In genomic region chr19:17529239-17530158, GRCh38 we compare ENCODE assay signal across 25 cellular contexts. TPM values are rescaled to one million over a fixed set of nuclear protein-coding genes. Genes with fewer than 3 reads are reported as not detected.
A peak's percentile ranks its signal among the peaks of the same experiment; 100 is the strongest.
DNase-seq lines count a peak whose midpoint lies in the region; ATAC-seq and TF ChIP-seq lines count a peak whose summit lies in the region.
"Had no signal": no experiment of that assay in that cellular context is flagged by ENCODE, and none has a peak within 500 bp of the region (broad histone marks: within the 10 kb centered on the region; RNA-seq: fewer than 3 reads in every experiment).

No MANE protein-coding gene starts in this region.

- peaks cover 0 to 2% of the 10 kb centered on the region in 2 donors for H3K36me3 ChIP-seq in neuronal stem cell (replicated peaks in 1 of 2; ENCODE audit: control insufficient read depth in 2 of 2, insufficient read depth in 2 of 2, low read length in 2 of 2)
- H3K36me3 ChIP-seq: adrenal gland, tibial artery had no signal

- peaks cover 2% of the 10 kb centered on the region for H3K36me3 Mint-ChIP-seq in activated naive CD4-positive, alpha-beta T cell treated with anti-CD3 and anti-CD28 coated beads, Interleukin-2, amount 50 U/mL, for 24 hours
- peaks cover 6% of the 10 kb centered on the region for H3K36me3 Mint-ChIP-seq in IgD-negative memory B cell
- peaks cover 61% of the 10 kb centered on the region for H3K36me3 Mint-ChIP-seq in activated B cell treated with CpG ODN at 0.5 μM for 24 hours (ENCODE audit: low read depth)
- H3K36me3 Mint-ChIP-seq: brain had no signal

- intact Hi-C loops in activated B cell treated with CpG ODN at 0.5 μM for 24 hours (cut with micrococcal nuclease) = loop anchor here (5.0 to 10.0 kb wide), 3 partner anchors 43 to 645 kb away; partner anchors contain the start of genes IFI30 and MAST3

- H3K14ac ChIP-seq in neuronal stem cell (ENCODE audit: low read length) = no peak overlapping the region

- no peak overlapping the region for H4K91ac ChIP-seq in neuronal stem cell (ENCODE audit: low read depth, low read length, poor library complexity)

- no peak for TF ChIP-seq CTCF in activated B cell treated with CpG ODN at 0.5 μM for 24 hours (IDR thresholded peaks at IDR 0.05)

- no peak overlapping the region for H3K4me2 ChIP-seq in neuronal stem cell (ENCODE audit: insufficient read depth, low read length, poor library complexity, severe bottlenecking)
- H3K4me2 ChIP-seq: A549, KMS-11, SK-N-SH had no signal

- H3K9me3 ChIP-seq in neuronal stem cell (replicated peaks in 1 of 2; ENCODE audit: control insufficient read depth in 2 of 2, insufficient read depth in 1 of 2, low read depth in 1 of 2, low read length in 2 of 2) = peaks cover 0 to 5% of the 10 kb centered on the region in 2 donors
- H3K9me3 ChIP-seq: A549, adrenal gland, psoas muscle, SK-N-SH had no signal

- H3K27ac Mint-ChIP-seq in activated naive CD4-positive, alpha-beta T cell treated with anti-CD3 and anti-CD28 coated beads, Interleukin-2, amount 50 U/mL, for 24 hours = peak overlapping the region; percentile 26
- peak overlapping the region; percentile 80 to 91 (median 90) for H3K27ac Mint-ChIP-seq in IgD-negative memory B cell
- H3K27ac Mint-ChIP-seq in activated B cell treated with CpG ODN at 0.5 μM for 24 hours = peak overlapping the region; percentile 94
- H3K27ac Mint-ChIP-seq: activated CD4-positive, alpha-beta T cell treated with anti-CD3 and anti-CD28 coated beads for 36 hours; T-helper 17 cell had no signal

- no peak for ATAC-seq in activated B cell treated with CpG ODN at 0.5 μM for 24 hours (ENCODE audit: low read depth)
- no peak for ATAC-seq in HG02623 (IDR thresholded peaks at IDR 0.05; ENCODE audit: unreplicated experiment)
- ATAC-seq: activated CD4-positive, alpha-beta T cell treated with anti-CD3 and anti-CD28 coated beads for 36 hours; psoas muscle had no signal

- no peak overlapping the region for H3K18ac ChIP-seq in neuronal stem cell (ENCODE audit: low read length)

- no peak for DNase-seq in activated naive CD4-positive, alpha-beta T cell (lab: John Stamatoyannopoulos, UW)
- DNase-seq in activated B cell treated with CpG ODN at 0.5 μM for 24 hours = no peak
- no peak for DNase-seq in neuronal stem cell (ENCODE audit: low spot score)
- DNase-seq in stimulated activated CD4-positive, alpha-beta T cell treated with anti-CD3 and anti-CD28 coated beads, Interleukin-4, amount 100 ng/mL, for 4 hours = no peak
- no peak for DNase-seq in retina
- DNase-seq: activated CD4-positive, alpha-beta T cell treated with anti-CD3 and anti-CD28 coated beads for 36 hours; activated CD8-positive, alpha-beta memory T cell treated with anti-CD3 and anti-CD28 coated beads for 24 hours; activated gamma-delta T cell treated with Interleukin-2 at 50 U/mL for 16 hours; activated T-cell treated with anti-CD3 and anti-CD28 coated beads, Interleukin-2, amount 50 U/mL, for 1 hour; adrenal gland; COR-L47; MM.1S; NCI-H446; NCI-H82; occipital lobe; psoas muscle; SK-N-SH; T-helper 17 cell; tibial artery had no signal

- no peak overlapping the region for H3K23ac ChIP-seq in neuronal stem cell (ENCODE audit: low read depth, low read length, poor library complexity)

- no peak overlapping the region for H2BK12ac ChIP-seq in neuronal stem cell (ENCODE audit: low read length)

- no peak overlapping the region for H3K4ac ChIP-seq in neuronal stem cell (ENCODE audit: low read length)

- no peaks in the 10 kb centered on the region for H3K79me1 ChIP-seq in neuronal stem cell (ENCODE audit: low read depth, low read length)

- H2BK15ac ChIP-seq in neuronal stem cell (ENCODE audit: low read length) = no peak overlapping the region

- peaks cover 5% of the 10 kb centered on the region for H3K9me3 Mint-ChIP-seq in activated naive CD4-positive, alpha-beta T cell treated with anti-CD3 and anti-CD28 coated beads, Interleukin-2, amount 50 U/mL, for 24 hours
- no peaks in the 10 kb centered on the region for H3K9me3 Mint-ChIP-seq in IgD-negative memory B cell
- H3K9me3 Mint-ChIP-seq in activated B cell treated with CpG ODN at 0.5 μM for 24 hours = peaks cover 5% of the 10 kb centered on the region

- peaks cover 0 to 2% (median 0%) of the 10 kb centered on the region in 3 experiments for H3K27me3 ChIP-seq in neuronal stem cell (ENCODE audit: control insufficient read depth in 3 of 3, insufficient read depth in 3 of 3, low read depth in 1 of 3, low read length in 3 of 3)

- no peak overlapping the region for H2BK5ac ChIP-seq in neuronal stem cell (ENCODE audit: low read length)

- POLR2A ChIA-PET in activated B cell treated with CpG ODN at 0.5 μM for 24 hours (lab: Charles Lee) = interaction anchor here (0.6 to 12.8 kb wide), 13 partner anchors 9 to 944 kb away, joined by 3 to 347 read pairs (median 6); partner anchors contain the start of genes MVB12A and PGLS

- CTCF ChIA-PET in activated B cell treated with CpG ODN at 0.5 μM for 24 hours (lab: Charles Lee) = interaction anchor here (1.2 to 2.7 kb wide), 7 partner anchors 9 to 44 kb away, joined by 3 to 19 read pairs (median 5); partner anchors contain the start of gene PGLS

- H2BK120ac ChIP-seq in neuronal stem cell (ENCODE audit: low read depth, low read length) = no peak overlapping the region

- H2AK5ac ChIP-seq in neuronal stem cell (ENCODE audit: low read depth, low read length) = no peak overlapping the region

- H3K27me3 Mint-ChIP-seq in activated naive CD4-positive, alpha-beta T cell treated with anti-CD3 and anti-CD28 coated beads, Interleukin-2, amount 50 U/mL, for 24 hours = no peaks in the 10 kb centered on the region
- H3K27me3 Mint-ChIP-seq in IgD-negative memory B cell (no peaks in the 10 kb centered on the region), activated B cell treated with CpG ODN at 0.5 μM for 24 hours (no peaks in the 10 kb centered on the region)
- H3K27me3 Mint-ChIP-seq: activated CD4-positive, alpha-beta T cell treated with anti-CD3 and anti-CD28 coated beads for 36 hours; T-helper 17 cell had no signal

- no peak overlapping the region for H4K8ac ChIP-seq in neuronal stem cell (ENCODE audit: low read depth, low read length)

- peak overlapping the region; percentile 87 for H2AFZ ChIP-seq in neuronal stem cell (ENCODE audit: low read length)

- no peak overlapping the region for H3K4me3 Mint-ChIP-seq in activated naive CD4-positive, alpha-beta T cell treated with anti-CD3 and anti-CD28 coated beads, Interleukin-2, amount 50 U/mL, for 24 hours
- H3K4me3 Mint-ChIP-seq in IgD-negative memory B cell (peak overlapping the region; percentile 88 to 97 (median 93)), activated B cell treated with CpG ODN at 0.5 μM for 24 hours (peak overlapping the region; percentile 90)
- H3K4me3 Mint-ChIP-seq: activated CD4-positive, alpha-beta T cell treated with anti-CD3 and anti-CD28 coated beads for 36 hours; T-helper 17 cell had no signal

- no peaks in the 10 kb centered on the region for H3K4me1 Mint-ChIP-seq in activated naive CD4-positive, alpha-beta T cell treated with anti-CD3 and anti-CD28 coated beads, Interleukin-2, amount 50 U/mL, for 24 hours
- H3K4me1 Mint-ChIP-seq in IgD-negative memory B cell (peaks cover 24 to 29% (median 25%) of the 10 kb centered on the region in 3 donors), activated B cell treated with CpG ODN at 0.5 μM for 24 hours (peaks cover 71% of the 10 kb centered on the region)
- H3K4me1 Mint-ChIP-seq: brain had no signal

- H3K27ac ChIP-seq in neuronal stem cell (replicated peaks; ENCODE audit: low read length) = no peak overlapping the region
- H3K27ac ChIP-seq: A549, adrenal gland, KMS-11, psoas muscle, tibial artery had no signal

- H3K4me3 ChIP-seq in neuronal stem cell (ENCODE audit: low read length in 2 of 2) = no peak overlapping the region
- H3K4me3 ChIP-seq: A549, adrenal gland, psoas muscle, tibial artery had no signal

- no peak overlapping the region for H3K9ac ChIP-seq in neuronal stem cell (ENCODE audit: low read depth, low read length, poor library complexity)
- H3K9ac ChIP-seq: KMS-11, SK-N-SH had no signal

- WGBS in neuronal stem cell (ENCODE audit: extremely low coverage in 2 of 2, insufficient read length in 2 of 2, insufficient replicate concordance in 1 of 2), 2 donors = no CpG with 5 or more reads among the region's 8 CpGs

- peaks cover 2 to 7% of the 10 kb centered on the region in 2 donors for H3K4me1 ChIP-seq in neuronal stem cell (ENCODE audit: control insufficient read depth in 2 of 2, insufficient read depth in 1 of 2, low read depth in 1 of 2, low read length in 2 of 2)
- H3K4me1 ChIP-seq: adrenal gland, psoas muscle, tibial artery had no signal

RNA-seq across cellular contexts. Expression of gene PGLS, which starts 18.1 kb away (rescaled TPM):
- polyA plus RNA-seq in IgD-negative memory B cell = 106 TPM
- total RNA-seq in activated B cell treated with CpG ODN at 0.5 μM for 24 hours = 107 and 111 TPM in 2 replicates
- polyA plus RNA-seq in neuronal stem cell (2013, experiment 1 of 2) = 109 TPM
- 106 TPM for polyA plus RNA-seq in neuronal stem cell (2013, experiment 2 of 2)

RNA-seq across cellular contexts. Expression of gene COLGALT1, which starts 25.9 kb away (rescaled TPM):
- 11.5 TPM for polyA plus RNA-seq in IgD-negative memory B cell
- total RNA-seq in activated B cell treated with CpG ODN at 0.5 μM for 24 hours = 69.2 and 80.3 TPM in 2 replicates
- polyA plus RNA-seq in neuronal stem cell (2013, experiment 1 of 2) = 51.5 TPM
- polyA plus RNA-seq in neuronal stem cell (2013, experiment 2 of 2) = 51.9 TPM

RNA-seq across cellular contexts. Expression of gene SLC27A1, which starts 59.2 kb away (rescaled TPM):
- 4.5 TPM for polyA plus RNA-seq in IgD-negative memory B cell
- 4.3 and 4.6 TPM in 2 replicates for total RNA-seq in activated B cell treated with CpG ODN at 0.5 μM for 24 hours
- polyA plus RNA-seq in neuronal stem cell (2013, experiment 1 of 2) = 10.0 TPM
- polyA plus RNA-seq in neuronal stem cell (2013, experiment 2 of 2) = 9.8 TPM

Comparison
In these comparisons a context has a peak if more than half of its experiments do, and no peak if none do; other contexts are left out.
1. H3K27ac Mint-ChIP-seq: peak in every context shown above with its lines; median percentile 94 in activated B cell treated with CpG ODN at 0.5 μM for 24 hours; 90 in IgD-negative memory B cell; 26 in activated naive CD4-positive, alpha-beta T cell treated with anti-CD3 and anti-CD28 coated beads, Interleukin-2, amount 50 U/mL, for 24 hours.